Comparison of ENCODE assay signal across 31 cellular contexts in the genomic region with DNA sequence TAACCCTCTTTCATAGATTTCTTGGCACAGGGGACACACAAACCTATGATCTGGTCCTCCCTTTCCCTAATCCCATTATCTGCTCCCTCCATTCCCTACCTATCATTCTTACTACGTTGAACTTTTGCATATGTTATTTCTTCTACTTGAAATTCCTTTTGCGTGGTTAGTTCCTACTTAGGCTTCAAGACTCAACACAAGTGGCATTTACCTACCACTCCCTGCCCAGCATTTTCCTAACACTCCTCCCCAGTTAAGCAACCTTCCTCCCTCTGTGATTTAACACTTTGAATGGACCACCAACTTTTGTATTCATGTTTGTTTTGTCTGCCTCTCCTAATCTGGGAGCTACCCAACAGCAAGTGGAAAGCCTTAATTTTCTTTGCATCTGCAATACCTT.
"Had no signal": no experiment of that assay in that cellular context is flagged by ENCODE, and none has a peak within 500 bp of the region (broad histone marks: within the 10 kb centered on the region; RNA-seq: fewer than 3 reads in every experiment).

No MANE protein-coding gene starts in this region.

- ATAC-seq: activated CD4-positive, CD25-positive, alpha-beta regulatory T cell treated with anti-CD3 and anti-CD28 coated beads, Interleukin-2, amount 50 U/mL, for 24 hours; activated CD8-positive, alpha-beta T cell treated with anti-CD3 and anti-CD28 coated beads for 36 hours; activated T-cell treated with anti-CD3 and anti-CD28 coated beads, Interleukin-2, amount 50 U/mL, for 4 hours; activated T-helper 17 cell treated with anti-CD3 and anti-CD28 coated beads, Interleukin-2, amount 50 U/mL, for 72 hours; body of pancreas; effector memory CD8-positive, alpha-beta T cell; gastroesophageal sphincter; T-helper 17 cell had no signal

- H3K27ac Mint-ChIP-seq: activated B cell treated with CpG ODN at 0.5 μM for 24 hours; activated CD8-positive, alpha-beta T cell treated with anti-CD3 and anti-CD28 coated beads for 36 hours; activated naive CD8-positive, alpha-beta T cell; activated T-helper 17 cell treated with anti-CD3 and anti-CD28 coated beads, Interleukin-2, amount 50 U/mL, for 72 hours; effector memory CD8-positive, alpha-beta T cell; T-helper 17 cell; T-helper 2 cell treated with Interferon-gamma antibody and Interleukin-4, amounts not matched to agents 5 μg/mL and 100 μg/mL, for 36 hours had no signal

- H3K27me3 Mint-ChIP-seq: activated B cell treated with CpG ODN at 0.5 μM for 24 hours; activated CD8-positive, alpha-beta T cell treated with anti-CD3 and anti-CD28 coated beads for 36 hours; activated naive CD8-positive, alpha-beta T cell; activated T-helper 17 cell treated with anti-CD3 and anti-CD28 coated beads, Interleukin-2, amount 50 U/mL, for 72 hours; effector memory CD8-positive, alpha-beta T cell; T-helper 17 cell had no signal

- H3K36me3 ChIP-seq: esophagus squamous epithelium, gastroesophageal sphincter, WERI-Rb-1 had no signal

- H3K4me3 Mint-ChIP-seq: activated B cell treated with CpG ODN at 0.5 μM for 24 hours; activated CD8-positive, alpha-beta T cell treated with anti-CD3 and anti-CD28 coated beads for 36 hours; activated naive CD8-positive, alpha-beta T cell; activated T-cell treated with anti-CD3 and anti-CD28 coated beads, Interleukin-2, amount 50 U/mL, for 4 hours; activated T-helper 17 cell treated with anti-CD3 and anti-CD28 coated beads, Interleukin-2, amount 50 U/mL, for 72 hours; effector memory CD8-positive, alpha-beta T cell; T-helper 17 cell; T-helper 2 cell treated with Interferon-gamma antibody and Interleukin-4, amounts not matched to agents 5 μg/mL and 100 μg/mL, for 36 hours had no signal

- H3K4me1 ChIP-seq: body of pancreas, esophagus squamous epithelium, gastroesophageal sphincter had no signal

- H3K27ac ChIP-seq: body of pancreas, epithelial cell of prostate, esophagus squamous epithelium, gastroesophageal sphincter, WERI-Rb-1 had no signal

- H3K9me3 ChIP-seq: body of pancreas, gastroesophageal sphincter had no signal

- H3K36me3 Mint-ChIP-seq: activated naive CD8-positive, alpha-beta T cell had no signal

- DNase-seq: activated B cell treated with CpG ODN at 0.5 μM for 24 hours; activated CD4-positive, alpha-beta T cell treated with anti-CD3 and anti-CD28 coated beads for 48 hours; activated CD4-positive, alpha-beta T cell treated with anti-CD3 and anti-CD28 coated beads, Interleukin-2, amount 50 U/mL, for 1 hour; activated CD4-positive, alpha-beta T cell treated with anti-CD3 and anti-CD28 coated beads, Interleukin-2, amount 50 U/mL, for 48 hours; activated CD8-positive, alpha-beta memory T cell treated with anti-CD3 and anti-CD28 coated beads for 24 hours; activated CD8-positive, alpha-beta T cell treated with anti-CD3 and anti-CD28 coated beads for 36 hours; activated effector memory CD4-positive, alpha-beta T cell treated with Interleukin-2 at 50 U/mL for 16 hours; activated gamma-delta T cell treated with Interleukin-2 at 50 U/mL for 16 hours; activated naive CD4-positive, alpha-beta T cell treated with anti-CD3 and anti-CD28 coated beads, Interleukin-2, amount 50 U/mL, for 16 hours; activated naive CD4-positive, alpha-beta T cell treated with Interleukin-2 at 50 U/mL for 16 hours; activated T-cell treated with anti-CD3 and anti-CD28 coated beads, Interleukin-2, amount 50 U/mL, for 4 hours; amygdala; aorta; body of pancreas; caudate nucleus; cortex of kidney; dermis blood vessel endothelial cell; effector CD4-positive, alpha-beta T cell; effector memory CD8-positive, alpha-beta T cell; esophagus squamous epithelium; foreskin melanocyte; T-helper 1 cell; T-helper 17 cell; T1000; WERI-Rb-1 had no signal

- H3K4me1 Mint-ChIP-seq: activated B cell treated with CpG ODN at 0.5 μM for 24 hours; activated T-helper 17 cell treated with anti-CD3 and anti-CD28 coated beads, Interleukin-2, amount 50 U/mL, for 72 hours; T-helper 17 cell had no signal

- H3K4me3 ChIP-seq: body of pancreas, esophagus squamous epithelium, gastroesophageal sphincter had no signal

- H3K27me3 ChIP-seq: body of pancreas, esophagus squamous epithelium, gastroesophageal sphincter had no signal
